In genomic region chr13:40986328-40986856, GRCh38 we compare ENCODE assay signal across 10 cellular contexts. TPM values are rescaled to one million over a fixed set of nuclear protein-coding genes. Genes with fewer than 3 reads are reported as not detected.
DNase-seq lines count a peak whose midpoint lies in the region; ATAC-seq, FAIRE-seq and TF ChIP-seq lines count a peak whose summit lies in the region.
"Had no signal": no experiment of that assay in that cellular context is flagged by ENCODE, and none has a peak within 500 bp of the region (broad histone marks: within the 10 kb centered on the region; RNA-seq: fewer than 3 reads in every experiment).

No MANE protein-coding gene starts in this region.

- peaks cover 0 to 3% of the 10 kb centered on the region in 2 donors for H3K36me3 Mint-ChIP-seq in CD14-positive monocyte
- H3K36me3 Mint-ChIP-seq in naive thymus-derived CD8-positive, alpha-beta T cell: peaks cover 0 to 6% (median 4%) of the 10 kb centered on the region in 3 donors

- no peaks in the 10 kb centered on the region for H3K36me3 ChIP-seq in colonic mucosa

- peaks cover 16% of the 10 kb centered on the region for H3K4me1 ChIP-seq in colonic mucosa

- H3K4me3 Mint-ChIP-seq in CD14-positive monocyte: peak overlapping the region in 1 of 2 donors; percentile 78
- H3K4me3 Mint-ChIP-seq in naive thymus-derived CD8-positive, alpha-beta T cell: peak overlapping the region in 9 of 10 donors; percentile 35 to 99 (median 86)

- H3K4me1 Mint-ChIP-seq in CD14-positive monocyte: peaks cover 53% of the 10 kb centered on the region
- peaks cover 24 to 82% (median 59%) of the 10 kb centered on the region in 4 donors for H3K4me1 Mint-ChIP-seq in naive thymus-derived CD8-positive, alpha-beta T cell

- FAIRE-seq in GM19239 (lab: Jason Lieb, UNC): no peak

- H3K4me3 ChIP-seq in colonic mucosa: no peak overlapping the region

- peak overlapping the region; percentile 68 to 98 (median 92) for H3K27ac Mint-ChIP-seq in CD14-positive monocyte
- peak overlapping the region; percentile 82 to 99 (median 96) for H3K27ac Mint-ChIP-seq in naive thymus-derived CD8-positive, alpha-beta T cell

- intact Hi-C loops in CD14-positive monocyte (cut with micrococcal nuclease) (no loop called here), colonic mucosa (cut with DNase I) (no loop called here), head of caudate nucleus (cut with DNase I) (loop anchor here (10.0 kb wide), 1 partner anchor 68 kb away; no protein-coding TSS in a partner anchor)

- no peaks in the 10 kb centered on the region for H3K9me3 Mint-ChIP-seq in CD14-positive monocyte
- H3K9me3 Mint-ChIP-seq in naive thymus-derived CD8-positive, alpha-beta T cell: no peaks in the 10 kb centered on the region

- ATAC-seq in naive thymus-derived CD8-positive, alpha-beta T cell: no peak
- no peak for ATAC-seq in GM21619 (IDR thresholded peaks at IDR 0.05; ENCODE audit: unreplicated experiment)

- POLR2A ChIA-PET in naive thymus-derived CD8-positive, alpha-beta T cell (lab: Charles Lee): interaction anchor here (0.9 to 1.6 kb wide), 8 partner anchors 10 to 75 kb away, joined by 3 to 5 read pairs (median 3); partner anchors contain the start of genes ELF1 and WBP4

- DNase-seq in CD14-positive monocyte (ENCODE audit: low spot score) (no peak), NCI-H146 treated with DMSO at 0.1 percent for 48 hours (lab: John Stamatoyannopoulos, UW; ENCODE audit: unreplicated experiment) (peak; percentile 6), colonic mucosa (no peak), GM19239 (ENCODE audit: insufficient read length, low spot score) (no peak), mucosa of gallbladder (ENCODE audit: low spot score) (no peak), head of caudate nucleus (no peak)
- DNase-seq in naive thymus-derived CD8-positive, alpha-beta T cell: no peak
- DNase-seq: islet precursor cell, SIG-M5 had no signal

- H3K27me3 Mint-ChIP-seq in CD14-positive monocyte (ENCODE audit: low read depth in 3 of 3): no peaks in the 10 kb centered on the region
- no peaks in the 10 kb centered on the region for H3K27me3 Mint-ChIP-seq in naive thymus-derived CD8-positive, alpha-beta T cell

- H3K27me3 ChIP-seq in colonic mucosa: no peaks in the 10 kb centered on the region

- H3K9ac ChIP-seq in colonic mucosa (ENCODE audit: low read depth in 2 of 2, low read length in 2 of 2): peak overlapping the region in 1 of 2 donors; percentile 75

- no peaks in the 10 kb centered on the region for H3K9me3 ChIP-seq in colonic mucosa

- TF ChIP-seq CTCF in CD14-positive monocyte (IDR thresholded peaks at IDR 0.05) (no peak), colonic mucosa (IDR thresholded peaks at IDR 0.05) (no peak)

- H3K27ac ChIP-seq in colonic mucosa: peak overlapping the region; percentile 70

RNA-seq across cellular contexts. Expression of gene ELF1, which starts 32.7 kb away (rescaled TPM):
- polyA plus RNA-seq in CD14-positive monocyte: 10 to 100 TPM; 83.3 TPM
- total RNA-seq in colonic mucosa: 100 to 1,000 TPM in 1 of 2 donors, 10 to 100 TPM in 1; 72.2 to 120 TPM
- 100 to 1,000 TPM; 184 to 200 TPM for total RNA-seq in naive thymus-derived CD8-positive, alpha-beta T cell
- 100 to 1,000 TPM; 127 to 155 (median 130) TPM for polyA plus RNA-seq in naive thymus-derived CD8-positive, alpha-beta T cell
- 121 TPM for total RNA-seq in mucosa of gallbladder
